Comparison of ENCODE assay signal across 24 cellular contexts in the genomic region with DNA sequence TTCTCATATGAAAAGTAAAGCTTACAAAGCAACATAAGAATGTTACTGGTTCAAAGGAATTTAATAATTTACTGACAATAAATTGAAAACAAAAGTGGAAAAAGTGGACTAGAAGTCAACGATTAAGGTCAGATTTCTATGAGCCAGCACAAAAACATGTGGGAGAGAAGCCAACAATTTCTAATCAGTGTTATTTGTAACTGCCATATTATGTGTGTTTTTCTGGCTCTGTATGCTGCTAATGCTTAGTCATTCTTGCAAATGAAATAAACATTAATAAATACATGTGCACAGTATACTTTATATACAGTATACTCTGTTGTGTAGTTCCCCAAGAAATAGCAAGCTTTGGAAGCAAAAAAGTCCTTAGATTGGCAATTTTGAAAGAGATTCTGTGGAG.
DNase-seq lines count a peak whose midpoint lies in the region; ATAC-seq and TF ChIP-seq lines count a peak whose summit lies in the region.
"Had no signal": no experiment of that assay in that cellular context is flagged by ENCODE, and none has a peak within 500 bp of the region (broad histone marks: within the 10 kb centered on the region; RNA-seq: fewer than 3 reads in every experiment).

No MANE protein-coding gene starts in this region.

- intact Hi-C loops in gastrocnemius medialis (cut with DNase I; ENCODE audit: low total_unique reads): no loop called here

- ATAC-seq in HG03571 (IDR thresholded peaks at IDR 0.05; ENCODE audit: unreplicated experiment): no peak
- ATAC-seq in gastrocnemius medialis: no peak
- ATAC-seq: HCT116; HepG2; psoas muscle; stimulated activated effector memory CD8-positive, alpha-beta T cell treated with anti-CD3 and anti-CD28 coated beads, Interleukin-12 subunit alpha, Interleukin-12 subunit beta, amount 100 ng/mL, for 72 hours had no signal

- no peaks in the 10 kb centered on the region for H3K27me3 ChIP-seq in right atrium auricular region
- H3K27me3 ChIP-seq in gastrocnemius medialis: no peaks in the 10 kb centered on the region
- H3K27me3 ChIP-seq: vagina had no signal

- H3K4me3 ChIP-seq in fibroblast of mammary gland (ENCODE audit: control insufficient read depth, low read depth, low read length) (no peak overlapping the region), right atrium auricular region (no peak overlapping the region), gastrocnemius medialis (no peak overlapping the region)
- H3K4me3 ChIP-seq: dorsolateral prefrontal cortex, psoas muscle, vagina had no signal

- TF ChIP-seq CTCF in fibroblast of mammary gland (conservative IDR thresholded peaks at IDR 0.05; ENCODE audit: control insufficient read depth, insufficient read depth, low read depth, low read length) (no peak), right atrium auricular region (IDR thresholded peaks at IDR 0.05) (no peak), gastrocnemius medialis (IDR thresholded peaks at IDR 0.05 in 4 of 5, conservative IDR thresholded peaks at IDR 0.05 in 1 of 5) (no peak)

- peak; percentile 45 for DNase-seq in ELR (ENCODE audit: low read depth)
- DNase-seq in amniotic epithelial cell (ENCODE audit: low read depth): peak; percentile 75
- peak; percentile 88 for DNase-seq in fibroblast of mammary gland (ENCODE audit: low read depth)
- peak; percentile 71 for DNase-seq in renal cortical epithelial cell (ENCODE audit: low read depth)
- no peak for DNase-seq in right atrium auricular region (ENCODE audit: low spot score)
- DNase-seq in hepatic stellate cell (ENCODE audit: low spot score): no peak
- DNase-seq in gastrocnemius medialis: no peak
- DNase-seq: activated CD4-positive, alpha-beta T cell treated with anti-CD3 and anti-CD28 coated beads, Interleukin-2, amount 10 ng/mL, durations not matched to agents 7 days and 5 days; activated naive CD4-positive, alpha-beta T cell treated with anti-CD3 and anti-CD28 coated beads for 36 hours; activated T-cell treated with anti-CD3 and anti-CD28 coated beads, Interleukin-2, amount 50 U/mL, for 48 hours; central memory CD4-positive, alpha-beta T cell; dorsolateral prefrontal cortex; NCI-H1092; NCI-H2029; NCI-H226; psoas muscle; stimulated activated CD4-positive, alpha-beta T cell treated with anti-CD3 and anti-CD28 coated beads, Interleukin-2, amount 100 ng/mL, for 48 hours; T1000 had no signal

- no peak for TF ChIP-seq POLR2A in gastrocnemius medialis (IDR thresholded peaks at IDR 0.05)

- H3K36me3 ChIP-seq in right atrium auricular region: no peaks in the 10 kb centered on the region
- H3K36me3 ChIP-seq in gastrocnemius medialis: no peaks in the 10 kb centered on the region
- H3K36me3 ChIP-seq: vagina had no signal

- H3K27ac ChIP-seq in right atrium auricular region: no peak overlapping the region
- no peak overlapping the region for H3K27ac ChIP-seq in gastrocnemius medialis
- H3K27ac ChIP-seq: C4-2B, dorsolateral prefrontal cortex, psoas muscle, vagina had no signal

- in situ Hi-C loops in gastrocnemius medialis (cut with MboI; ENCODE audit: low sequenced_read_pairs in 4 of 4): no loop called here

- peaks cover 0 to 4% of the 10 kb centered on the region in 2 donors for H3K9me3 ChIP-seq in right atrium auricular region
- no peaks in the 10 kb centered on the region for H3K9me3 ChIP-seq in gastrocnemius medialis
- H3K9me3 ChIP-seq: vagina had no signal

- H3K4me1 ChIP-seq in right atrium auricular region: no peaks in the 10 kb centered on the region
- no peaks in the 10 kb centered on the region for H3K4me1 ChIP-seq in gastrocnemius medialis
- H3K4me1 ChIP-seq: psoas muscle, vagina had no signal

Comparison
In these comparisons a context has a peak if more than half of its experiments do, and no peak if none do; other contexts are left out.
1. DNase-seq: peak in ELR (single experiment), amniotic epithelial cell (single experiment), fibroblast of mammary gland (single experiment) and renal cortical epithelial cell (single experiment); none in right atrium auricular region (single experiment), hepatic stellate cell (single experiment) and gastrocnemius medialis (0 of 2).